In the genomic region with DNA sequence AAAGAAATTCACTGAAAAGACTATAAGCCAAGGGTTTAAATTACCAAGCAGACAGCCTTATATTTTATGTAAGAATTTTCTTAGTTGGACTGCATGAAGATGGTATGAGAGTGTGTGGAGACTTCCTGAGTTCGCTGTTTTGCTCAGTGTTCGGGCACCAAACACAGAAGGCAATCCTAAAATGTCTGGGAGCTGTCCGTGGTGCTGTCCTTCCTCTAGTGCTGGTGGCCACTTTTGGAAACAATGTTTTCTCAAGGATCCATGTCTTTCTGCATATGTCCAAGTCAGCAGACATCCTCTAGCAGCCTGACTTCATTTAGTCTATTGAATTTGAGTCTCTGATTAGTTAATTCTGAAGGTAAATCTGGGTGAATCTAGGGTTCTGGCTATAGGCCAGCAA, we compare ENCODE assay signal across 1 cellular context.
TF ChIP-seq lines count a peak whose summit lies in the region.

No MANE protein-coding gene starts in this region.

TF ChIP-seq in HepG2, 621 proteins besides CTCF, POLR2A, EP300 and RAD21 (continued from another document and continues in another):
- TF ChIP-seq, protein P1, sequence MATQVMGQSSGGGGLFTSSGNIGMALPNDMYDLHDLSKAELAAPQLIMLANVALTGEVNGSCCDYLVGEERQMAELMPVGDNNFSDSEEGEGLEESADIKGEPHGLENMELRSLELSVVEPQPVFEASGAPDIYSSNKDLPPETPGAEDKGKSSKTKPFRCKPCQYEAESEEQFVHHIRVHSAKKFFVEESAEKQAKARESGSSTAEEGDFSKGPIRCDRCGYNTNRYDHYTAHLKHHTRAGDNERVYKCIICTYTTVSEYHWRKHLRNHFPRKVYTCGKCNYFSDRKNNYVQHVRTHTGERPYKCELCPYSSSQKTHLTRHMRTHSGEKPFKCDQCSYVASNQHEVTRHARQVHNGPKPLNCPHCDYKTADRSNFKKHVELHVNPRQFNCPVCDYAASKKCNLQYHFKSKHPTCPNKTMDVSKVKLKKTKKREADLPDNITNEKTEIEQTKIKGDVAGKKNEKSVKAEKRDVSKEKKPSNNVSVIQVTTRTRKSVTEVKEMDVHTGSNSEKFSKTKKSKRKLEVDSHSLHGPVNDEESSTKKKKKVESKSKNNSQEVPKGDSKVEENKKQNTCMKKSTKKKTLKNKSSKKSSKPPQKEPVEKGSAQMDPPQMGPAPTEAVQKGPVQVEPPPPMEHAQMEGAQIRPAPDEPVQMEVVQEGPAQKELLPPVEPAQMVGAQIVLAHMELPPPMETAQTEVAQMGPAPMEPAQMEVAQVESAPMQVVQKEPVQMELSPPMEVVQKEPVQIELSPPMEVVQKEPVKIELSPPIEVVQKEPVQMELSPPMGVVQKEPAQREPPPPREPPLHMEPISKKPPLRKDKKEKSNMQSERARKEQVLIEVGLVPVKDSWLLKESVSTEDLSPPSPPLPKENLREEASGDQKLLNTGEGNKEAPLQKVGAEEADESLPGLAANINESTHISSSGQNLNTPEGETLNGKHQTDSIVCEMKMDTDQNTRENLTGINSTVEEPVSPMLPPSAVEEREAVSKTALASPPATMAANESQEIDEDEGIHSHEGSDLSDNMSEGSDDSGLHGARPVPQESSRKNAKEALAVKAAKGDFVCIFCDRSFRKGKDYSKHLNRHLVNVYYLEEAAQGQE (IDR thresholded peaks at IDR 0.05; ENCODE audit: borderline replicate concordance in 1 of 2, low read depth in 1 of 2, low read length in 2 of 2): peak in 1 of 2 experiments; percentile 99
- TF ChIP-seq KLF11 (CRISPR knock-in tag; IDR thresholded peaks at IDR 0.05) (peak; percentile 79; the same call in 1 of the 2 replicates), ZNF709 (CRISPR knock-in tag; IDR thresholded peaks at IDR 0.05) (no peak), ARID3A (IDR thresholded peaks at IDR 0.05; ENCODE audit: low read depth, low read length) (no peak), JDP2 (CRISPR knock-in tag; IDR thresholded peaks at IDR 0.05; ENCODE audit: borderline replicate concordance) (no peak), ZNF24 (IDR thresholded peaks at IDR 0.05) (no peak), PHF8 (CRISPR knock-in tag; IDR thresholded peaks at IDR 0.05) (no peak), KAT8 (CRISPR knock-in tag; IDR thresholded peaks at IDR 0.05) (peak; percentile 52; the same call in 1 of the 2 replicates), ZNF564 (CRISPR knock-in tag; IDR thresholded peaks at IDR 0.05) (no peak), SP4 (CRISPR knock-in tag; IDR thresholded peaks at IDR 0.05) (no peak), ATF4 (CRISPR knock-in tag; IDR thresholded peaks at IDR 0.05) (no peak), DNMT3B (CRISPR knock-in tag; conservative IDR thresholded peaks at IDR 0.05) (0 out of 2 replicates have a peak, but pooled peaks have one; percentile 51), WIZ (CRISPR knock-in tag; IDR thresholded peaks at IDR 0.05) (peak; percentile 93; the same call in 1 of the 2 replicates), NFIC (IDR thresholded peaks at IDR 0.05; ENCODE audit: low read length) (no peak), PPARG (CRISPR knock-in tag; conservative IDR thresholded peaks at IDR 0.05) (0 out of 2 replicates have a peak, but pooled peaks have one; percentile 19), ZNF773 (CRISPR knock-in tag; IDR thresholded peaks at IDR 0.05; ENCODE audit: borderline replicate concordance) (0 out of 2 replicates have a peak, but pooled peaks have one; percentile 43), ZNF124 (CRISPR knock-in tag; IDR thresholded peaks at IDR 0.05) (0 out of 2 replicates have a peak, but pooled peaks have one; percentile 53), ZNF441 (CRISPR knock-in tag; IDR thresholded peaks at IDR 0.05; ENCODE audit: borderline replicate concordance) (peak; percentile 76), SALL1 (CRISPR knock-in tag; IDR thresholded peaks at IDR 0.05) (peak; percentile 67; the same call in 1 of the 2 replicates), ATF5 (CRISPR knock-in tag; IDR thresholded peaks at IDR 0.05; ENCODE audit: low read depth) (no peak), ZNF703 (CRISPR knock-in tag; IDR thresholded peaks at IDR 0.05; ENCODE audit: borderline replicate concordance) (no peak), ZNF780A (CRISPR knock-in tag; IDR thresholded peaks at IDR 0.05) (no peak), ZNF230 (CRISPR knock-in tag; IDR thresholded peaks at IDR 0.05) (peak; percentile 47; the same call in 1 of the 2 replicates), GPN1 (CRISPR knock-in tag; IDR thresholded peaks at IDR 0.05; ENCODE audit: borderline replicate concordance) (no peak), ZNF816 (CRISPR knock-in tag; IDR thresholded peaks at IDR 0.05; ENCODE audit: borderline replicate concordance) (peak; percentile 57; the same call in 1 of the 2 replicates), MTF1 (CRISPR knock-in tag; IDR thresholded peaks at IDR 0.05) (peak; percentile 47; the same call in 1 of the 2 replicates), MIER2 (CRISPR knock-in tag; IDR thresholded peaks at IDR 0.05) (peak; percentile 98), IRF2 (CRISPR knock-in tag; IDR thresholded peaks at IDR 0.05) (peak; percentile 51; the same call in 1 of the 2 replicates), MIXL1 (CRISPR knock-in tag; IDR thresholded peaks at IDR 0.05) (peak; percentile 61; the same call in 1 of the 2 replicates), ZNF678 (CRISPR knock-in tag; IDR thresholded peaks at IDR 0.05) (no peak), STAT5B (CRISPR knock-in tag; IDR thresholded peaks at IDR 0.05) (0 out of 2 replicates have a peak, but pooled peaks have one; percentile 75), ERF (CRISPR knock-in tag; IDR thresholded peaks at IDR 0.05) (peak; percentile 72; the same call in 1 of the 2 replicates), SATB2 (CRISPR knock-in tag; IDR thresholded peaks at IDR 0.05) (peak; percentile 83; the same call in 1 of the 2 replicates), ZNF569 (CRISPR knock-in tag; IDR thresholded peaks at IDR 0.05; ENCODE audit: borderline replicate concordance) (no peak), ZNF253 (CRISPR knock-in tag; IDR thresholded peaks at IDR 0.05; ENCODE audit: borderline replicate concordance) (no peak), SAP130 (CRISPR knock-in tag; IDR thresholded peaks at IDR 0.05; ENCODE audit: low read depth) (peak; percentile 63), ZNF749 (CRISPR knock-in tag; IDR thresholded peaks at IDR 0.05; ENCODE audit: borderline replicate concordance) (no peak), MLXIP (CRISPR knock-in tag; IDR thresholded peaks at IDR 0.05; ENCODE audit: borderline replicate concordance) (peak; percentile 81)
- TF ChIP-seq, protein P2, sequence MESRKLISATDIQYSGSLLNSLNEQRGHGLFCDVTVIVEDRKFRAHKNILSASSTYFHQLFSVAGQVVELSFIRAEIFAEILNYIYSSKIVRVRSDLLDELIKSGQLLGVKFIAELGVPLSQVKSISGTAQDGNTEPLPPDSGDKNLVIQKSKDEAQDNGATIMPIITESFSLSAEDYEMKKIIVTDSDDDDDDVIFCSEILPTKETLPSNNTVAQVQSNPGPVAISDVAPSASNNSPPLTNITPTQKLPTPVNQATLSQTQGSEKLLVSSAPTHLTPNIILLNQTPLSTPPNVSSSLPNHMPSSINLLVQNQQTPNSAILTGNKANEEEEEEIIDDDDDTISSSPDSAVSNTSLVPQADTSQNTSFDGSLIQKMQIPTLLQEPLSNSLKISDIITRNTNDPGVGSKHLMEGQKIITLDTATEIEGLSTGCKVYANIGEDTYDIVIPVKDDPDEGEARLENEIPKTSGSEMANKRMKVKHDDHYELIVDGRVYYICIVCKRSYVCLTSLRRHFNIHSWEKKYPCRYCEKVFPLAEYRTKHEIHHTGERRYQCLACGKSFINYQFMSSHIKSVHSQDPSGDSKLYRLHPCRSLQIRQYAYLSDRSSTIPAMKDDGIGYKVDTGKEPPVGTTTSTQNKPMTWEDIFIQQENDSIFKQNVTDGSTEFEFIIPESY (CRISPR knock-in tag; IDR thresholded peaks at IDR 0.05): 0 out of 2 replicates have a peak, but pooled peaks have one; percentile 14
- TF ChIP-seq, protein P3, sequence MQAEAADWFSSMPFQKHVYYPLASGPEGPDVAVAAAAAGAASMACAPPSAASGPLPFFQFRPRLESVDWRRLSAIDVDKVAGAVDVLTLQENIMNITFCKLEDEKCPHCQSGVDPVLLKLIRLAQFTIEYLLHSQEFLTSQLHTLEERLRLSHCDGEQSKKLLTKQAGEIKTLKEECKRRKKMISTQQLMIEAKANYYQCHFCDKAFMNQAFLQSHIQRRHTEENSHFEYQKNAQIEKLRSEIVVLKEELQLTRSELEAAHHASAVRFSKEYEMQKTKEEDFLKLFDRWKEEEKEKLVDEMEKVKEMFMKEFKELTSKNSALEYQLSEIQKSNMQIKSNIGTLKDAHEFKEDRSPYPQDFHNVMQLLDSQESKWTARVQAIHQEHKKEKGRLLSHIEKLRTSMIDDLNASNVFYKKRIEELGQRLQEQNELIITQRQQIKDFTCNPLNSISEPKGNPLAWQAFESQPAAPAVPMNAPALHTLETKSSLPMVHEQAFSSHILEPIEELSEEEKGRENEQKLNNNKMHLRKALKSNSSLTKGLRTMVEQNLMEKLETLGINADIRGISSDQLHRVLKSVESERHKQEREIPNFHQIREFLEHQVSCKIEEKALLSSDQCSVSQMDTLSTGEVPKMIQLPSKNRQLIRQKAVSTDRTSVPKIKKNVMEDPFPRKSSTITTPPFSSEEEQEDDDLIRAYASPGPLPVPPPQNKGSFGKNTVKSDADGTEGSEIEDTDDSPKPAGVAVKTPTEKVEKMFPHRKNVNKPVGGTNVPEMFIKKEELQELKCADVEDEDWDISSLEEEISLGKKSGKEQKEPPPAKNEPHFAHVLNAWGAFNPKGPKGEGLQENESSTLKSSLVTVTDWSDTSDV (CRISPR knock-in tag; IDR thresholded peaks at IDR 0.05): no peak
- TF ChIP-seq, protein P4, sequence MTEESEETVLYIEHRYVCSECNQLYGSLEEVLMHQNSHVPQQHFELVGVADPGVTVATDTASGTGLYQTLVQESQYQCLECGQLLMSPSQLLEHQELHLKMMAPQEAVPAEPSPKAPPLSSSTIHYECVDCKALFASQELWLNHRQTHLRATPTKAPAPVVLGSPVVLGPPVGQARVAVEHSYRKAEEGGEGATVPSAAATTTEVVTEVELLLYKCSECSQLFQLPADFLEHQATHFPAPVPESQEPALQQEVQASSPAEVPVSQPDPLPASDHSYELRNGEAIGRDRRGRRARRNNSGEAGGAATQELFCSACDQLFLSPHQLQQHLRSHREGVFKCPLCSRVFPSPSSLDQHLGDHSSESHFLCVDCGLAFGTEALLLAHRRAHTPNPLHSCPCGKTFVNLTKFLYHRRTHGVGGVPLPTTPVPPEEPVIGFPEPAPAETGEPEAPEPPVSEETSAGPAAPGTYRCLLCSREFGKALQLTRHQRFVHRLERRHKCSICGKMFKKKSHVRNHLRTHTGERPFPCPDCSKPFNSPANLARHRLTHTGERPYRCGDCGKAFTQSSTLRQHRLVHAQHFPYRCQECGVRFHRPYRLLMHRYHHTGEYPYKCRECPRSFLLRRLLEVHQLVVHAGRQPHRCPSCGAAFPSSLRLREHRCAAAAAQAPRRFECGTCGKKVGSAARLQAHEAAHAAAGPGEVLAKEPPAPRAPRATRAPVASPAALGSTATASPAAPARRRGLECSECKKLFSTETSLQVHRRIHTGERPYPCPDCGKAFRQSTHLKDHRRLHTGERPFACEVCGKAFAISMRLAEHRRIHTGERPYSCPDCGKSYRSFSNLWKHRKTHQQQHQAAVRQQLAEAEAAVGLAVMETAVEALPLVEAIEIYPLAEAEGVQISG (CRISPR knock-in tag; IDR thresholded peaks at IDR 0.05): 0 out of 2 replicates have a peak, but pooled peaks have one; percentile 23
